Comparison of ENCODE assay signal across 9 cellular contexts in genomic region chr17:18478362-18478761, GRCh38. TPM values are rescaled to one million over a fixed set of nuclear protein-coding genes. Genes with fewer than 3 reads are reported as not detected.
"Had no signal": no experiment of that assay in that cellular context is flagged by ENCODE, and none has a peak within 500 bp of the region (broad histone marks: within the 10 kb centered on the region; RNA-seq: fewer than 3 reads in every experiment).

No MANE protein-coding gene starts in this region.

RNA-seq across cellular contexts. Expression of gene LGALS9C, which starts 1.8 kb away (rescaled TPM):
- total RNA-seq: hepatocyte, kidney epithelial cell, mesothelial cell of epicardium, myocyte, omental fat pad, ovary, thyroid gland had no signal
- polyA plus RNA-seq: hepatocyte; naive thymus-derived CD4-positive, alpha-beta T cell; neural cell had no signal
